ENCODE assay signal across 12 cellular contexts in the genomic region with DNA sequence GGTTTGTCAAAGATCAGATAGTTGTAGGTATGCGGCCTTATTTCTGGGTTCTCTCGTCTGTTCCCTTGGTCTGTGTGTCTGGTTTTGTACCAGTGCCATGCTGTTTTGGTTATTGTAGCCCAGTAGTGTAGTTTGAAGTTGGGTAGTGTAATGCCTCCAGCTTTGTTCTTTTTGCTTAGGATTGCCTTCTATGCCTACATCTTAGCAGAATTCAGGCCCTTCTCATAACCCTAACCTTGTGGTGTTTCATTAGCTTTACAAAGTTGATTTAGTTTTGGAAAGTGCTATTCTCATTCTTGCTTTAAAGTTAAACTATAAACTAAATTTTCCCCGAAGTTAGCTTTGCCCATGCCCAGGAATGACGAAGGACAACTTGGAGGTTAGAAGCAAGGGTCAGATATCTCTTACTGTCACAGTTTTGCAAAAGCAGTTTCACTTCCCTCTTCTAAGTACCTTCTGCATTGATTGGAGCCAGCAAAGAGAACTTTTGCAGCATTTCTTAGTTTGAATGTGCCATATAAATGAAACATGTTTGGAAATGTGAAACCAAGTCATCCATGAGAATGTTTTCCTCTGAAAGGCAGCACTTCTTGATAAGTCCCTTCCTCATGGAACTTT.
DNase-seq lines count a peak whose midpoint lies in the region; ATAC-seq lines count a peak whose summit lies in the region.
"Had no signal": no experiment of that assay in that cellular context is flagged by ENCODE, and none has a peak within 500 bp of the region (broad histone marks: within the 10 kb centered on the region; RNA-seq: fewer than 3 reads in every experiment).

No MANE protein-coding gene starts in this region.

- H3K4me1 Mint-ChIP-seq in dendritic cell treated with granulocyte-macrophage colony-stimulating factor and Interleukin-4, amounts not matched to agents 40 ng/mL and 50 ng/mL, for 4 days (ENCODE audit: low read depth): peaks cover 37% of the 10 kb centered on the region
- H3K4me1 Mint-ChIP-seq: T-helper 17 cell had no signal

- peaks cover 6% of the 10 kb centered on the region for H3K27me3 Mint-ChIP-seq in dendritic cell treated with granulocyte-macrophage colony-stimulating factor and Interleukin-4, amounts not matched to agents 40 ng/mL and 50 ng/mL, for 4 days

- intact Hi-C loops in dendritic cell treated with granulocyte-macrophage colony-stimulating factor and Interleukin-4, amounts not matched to agents 40 ng/mL and 50 ng/mL, for 4 days (cut with micrococcal nuclease): no loop called here

- no peaks in the 10 kb centered on the region for H3K9me3 Mint-ChIP-seq in dendritic cell treated with granulocyte-macrophage colony-stimulating factor and Interleukin-4, amounts not matched to agents 40 ng/mL and 50 ng/mL, for 4 days

- peak overlapping the region; percentile 41 for H3K27ac Mint-ChIP-seq in dendritic cell treated with granulocyte-macrophage colony-stimulating factor and Interleukin-4, amounts not matched to agents 40 ng/mL and 50 ng/mL, for 4 days
- H3K27ac Mint-ChIP-seq: T-helper 17 cell had no signal

- no peaks in the 10 kb centered on the region for H3K36me3 Mint-ChIP-seq in dendritic cell treated with granulocyte-macrophage colony-stimulating factor and Interleukin-4, amounts not matched to agents 40 ng/mL and 50 ng/mL, for 4 days (ENCODE audit: low read depth)

- peak; percentile 86 for ATAC-seq in GM18520 (IDR thresholded peaks at IDR 0.05; ENCODE audit: unreplicated experiment)
- ATAC-seq in GM21576 (IDR thresholded peaks at IDR 0.05; ENCODE audit: unreplicated experiment): peak; percentile 93
- ATAC-seq in HG03378 (IDR thresholded peaks at IDR 0.05; ENCODE audit: unreplicated experiment): peak; percentile 98
- ATAC-seq: T-helper 17 cell had no signal

- no peak for DNase-seq in kidney tubule cell (ENCODE audit: low spot score)
- no peak for DNase-seq in stimulated activated CD4-positive, alpha-beta T cell treated with anti-CD3 and anti-CD28 coated beads, Interleukin-1b, Interleukin-23, amount 100 ng/mL, for 48 hours
- DNase-seq in HCEC 1CT: no peak
- no peak for DNase-seq in NCI-H1694 (lab: John Stamatoyannopoulos, UW)
- DNase-seq: DMS 273 treated with DMSO at 0.1 percent for 48 hours, NCI-H2081, ovary, T-helper 17 cell had no signal

- H3K4me3 Mint-ChIP-seq in dendritic cell treated with granulocyte-macrophage colony-stimulating factor and Interleukin-4, amounts not matched to agents 40 ng/mL and 50 ng/mL, for 4 days: no peak overlapping the region
- H3K4me3 Mint-ChIP-seq: T-helper 17 cell had no signal
